In genomic region chr5:104412649-104413240, GRCh38 we compare ENCODE assay signal across 8 cellular contexts.
A peak's percentile ranks its signal among the peaks of the same experiment; 100 is the strongest.
DNase-seq lines count a peak whose midpoint lies in the region; ATAC-seq, FAIRE-seq and TF ChIP-seq lines count a peak whose summit lies in the region.

No MANE protein-coding gene starts in this region.

- TF ChIP-seq POLR2A in GM12878 (IDR thresholded peaks at IDR 0.05; ENCODE audit: low read depth, low read length), result no peak

- POLR2A ChIA-PET in GM12878 (lab: Charles Lee), result no interaction called here

- H3K27ac ChIP-seq in GM12878 (ENCODE audit: control insufficient read depth, insufficient read depth), result no peak overlapping the region
- no peak overlapping the region for H3K27ac ChIP-seq in neural progenitor cell

- intact Hi-C loops in Calu3 (cut with micrococcal nuclease; ENCODE audit: unreplicated experiment) (loop anchor here (2.0 to 10.0 kb wide), 3 partner anchors 468 to 826 kb away; no protein-coding TSS in a partner anchor), GM12878 (cut with micrococcal nuclease; ENCODE audit: unreplicated experiment) (loop anchor here (2.0 to 5.0 kb wide), 2 partner anchors 604 to 830 kb away; no protein-coding TSS in a partner anchor)

- H3K27ac Mint-ChIP-seq in Calu3 (ENCODE audit: unreplicated experiment) (no peak overlapping the region), neural progenitor cell (no peak overlapping the region)

- peak; percentile 41 for TF ChIP-seq RAD21 in GM12878 (IDR thresholded peaks at IDR 0.05; ENCODE audit: insufficient read depth, low read depth, low read length)

- no peaks in the 10 kb centered on the region for H3K4me1 Mint-ChIP-seq in Calu3 (ENCODE audit: low read depth, unreplicated experiment)
- no peaks in the 10 kb centered on the region for H3K4me1 Mint-ChIP-seq in neural progenitor cell

- peak; percentile 72 for TF ChIP-seq CTCF in Calu3 (IDR thresholded peaks at IDR 0.05; ENCODE audit: unreplicated experiment)
- peak; percentile 52 for TF ChIP-seq CTCF in LNCAP (IDR thresholded peaks at IDR 0.05)
- peak in 2 of 3 experiments; percentile 43 to 46; a peak in 3 of 6 replicates for TF ChIP-seq CTCF in GM12878 (IDR thresholded peaks at IDR 0.05 in 2 of 3, conservative IDR thresholded peaks at IDR 0.05 in 1 of 3; ENCODE audit: control insufficient read depth in 2 of 3, extremely low read depth in 1 of 3, insufficient read depth in 1 of 3, low read depth in 3 of 3, low read length in 3 of 3)
- TF ChIP-seq CTCF in neural progenitor cell (IDR thresholded peaks at IDR 0.05), result peak; percentile 74

- H3K4me1 ChIP-seq in GM12878 (ENCODE audit: control insufficient read depth, insufficient read depth, low read length), result no peaks in the 10 kb centered on the region
- H3K4me1 ChIP-seq in neural progenitor cell, result no peaks in the 10 kb centered on the region

- SMC1A ChIA-PET in GM12878 (lab: Charles Lee; ENCODE audit: uncharacterized antibody, unreplicated experiment), result interaction anchor here (0.5 to 1.6 kb wide), 11 partner anchors 13 to 1142 kb away, joined by 3 to 6 read pairs (median 3); no protein-coding TSS in a partner anchor

- no peak overlapping the region for H2AFZ ChIP-seq in GM12878 (ENCODE audit: control insufficient read depth, low read depth, low read length)
- H2AFZ ChIP-seq in neural progenitor cell (replicated peaks), result peak overlapping the region; percentile 66

- H3K4me3 Mint-ChIP-seq in Calu3 (ENCODE audit: low read depth, unreplicated experiment), result no peak overlapping the region
- no peak overlapping the region for H3K4me3 Mint-ChIP-seq in neural progenitor cell

- ATAC-seq in GM21390 (IDR thresholded peaks at IDR 0.05; ENCODE audit: unreplicated experiment) (peak; percentile 81), GM12878 (peak; percentile 88)

- WGBS in GM12878 (ENCODE audit: insufficient coverage, insufficient replicate concordance, low lambda C conversion rate, missing lambda C conversion rate), result 7% methylated on average over 1 of the region's 1 CpG

- H3K79me2 ChIP-seq in GM12878 (ENCODE audit: control insufficient read depth, insufficient read depth, low read length), result no peaks in the 10 kb centered on the region
- H3K79me2 ChIP-seq in neural progenitor cell (ENCODE audit: low read depth), result no peaks in the 10 kb centered on the region

- in situ Hi-C loops in GM12878 (cut with MboI), result no loop called here

- RAD21 ChIA-PET in GM12878 (lab: Charles Lee; ENCODE audit: unreplicated experiment), result interaction anchor here (0.5 to 2.6 kb wide), 5 partner anchors 66 to 675 kb away, joined by 3 to 19 read pairs (median 3); no protein-coding TSS in a partner anchor

- no peak overlapping the region for H3K9ac ChIP-seq in GM12878 (ENCODE audit: control insufficient read depth, insufficient read depth, low read length)
- no peak overlapping the region for H3K9ac ChIP-seq in neural progenitor cell

- H3K36me3 Mint-ChIP-seq in Calu3 (ENCODE audit: insufficient read depth, unreplicated experiment) (no peaks in the 10 kb centered on the region), neural progenitor cell (no peaks in the 10 kb centered on the region)

- CTCF ChIA-PET in Calu3 (lab: Charles Lee) (interaction anchor here (0.6 to 1.4 kb wide), 5 partner anchors 11 to 830 kb away, joined by 3 to 12 read pairs (median 4); no protein-coding TSS in a partner anchor), GM12878 (lab: Yijun Ruan, JAX) (interaction anchor here (0.8 to 1.6 kb wide), 13 partner anchors 10 to 825 kb away, joined by 3 to 13 read pairs (median 4); no protein-coding TSS in a partner anchor)

- no peak for TF ChIP-seq EP300 in GM12878 (IDR thresholded peaks at IDR 0.05; ENCODE audit: borderline replicate concordance in 1 of 2, control insufficient read depth in 1 of 2, low read depth in 2 of 2, low read length in 2 of 2)

- H3K27me3 Mint-ChIP-seq in Calu3 (ENCODE audit: unreplicated experiment) (no peaks in the 10 kb centered on the region), neural progenitor cell (ENCODE audit: insufficient read depth, low read depth) (no peaks in the 10 kb centered on the region)

- H3K27me3 ChIP-seq in GM12878 (replicated peaks in 1 of 2; ENCODE audit: control insufficient read depth in 2 of 2, insufficient read depth in 2 of 2, low read length in 1 of 2), result no peaks in the 10 kb centered on the region
- H3K27me3 ChIP-seq in neural progenitor cell, result no peaks in the 10 kb centered on the region

- no peak overlapping the region for H3K4me2 ChIP-seq in GM12878 (ENCODE audit: control insufficient read depth, insufficient read depth)
- H3K4me2 ChIP-seq in neural progenitor cell, result no peak overlapping the region

- BruUV-seq in Calu3 (replicated peaks; lab: Mats Ljungman, UMichigan) (no TSS peak), GM12878 (replicated peaks; lab: Mats Ljungman, UMichigan) (no TSS peak)

- FAIRE-seq in GM12878 (lab: Jason Lieb, UNC) (no peak), GM19239 (lab: Jason Lieb, UNC) (no peak)

- H4K20me1 ChIP-seq in GM12878 (ENCODE audit: control insufficient read depth, insufficient read depth), result no peaks in the 10 kb centered on the region
- no peaks in the 10 kb centered on the region for H4K20me1 ChIP-seq in neural progenitor cell (ENCODE audit: low read depth)

- no peaks in the 10 kb centered on the region for H3K36me3 ChIP-seq in GM12878 (ENCODE audit: control insufficient read depth in 2 of 2, insufficient read depth in 2 of 2, low read length in 1 of 2)
- H3K36me3 ChIP-seq in neural progenitor cell, result no peaks in the 10 kb centered on the region

- no peaks in the 10 kb centered on the region for H3F3A ChIP-seq in neural progenitor cell (ENCODE audit: low read depth)

- H3K9me3 ChIP-seq in GM12878 (replicated peaks; ENCODE audit: control insufficient read depth, insufficient read depth, low read length) (no peaks in the 10 kb centered on the region), neural progenitor cell (ENCODE audit: low read depth) (no peaks in the 10 kb centered on the region)

- no peaks in the 10 kb centered on the region for H3K9me3 Mint-ChIP-seq in Calu3 (ENCODE audit: low read depth, unreplicated experiment)
- peaks cover 2% of the 10 kb centered on the region for H3K9me3 Mint-ChIP-seq in neural progenitor cell

- DNase-seq in Calu3, result peak; percentile 38
- no peak for DNase-seq in GM12878 (ENCODE audit: low read depth, low spot score)
- peak; percentile 71 for DNase-seq in neural progenitor cell (ENCODE audit: low spot score)
- no peak for DNase-seq in activated naive CD4-positive, alpha-beta T cell treated with anti-CD3 and anti-CD28 coated beads, Interleukin-2, amount 50 U/mL, for 16 hours
- DNase-seq in NCI-H1048 (lab: John Stamatoyannopoulos, UW), result no peak
- DNase-seq in GM19239 (ENCODE audit: insufficient read length, low spot score), result no peak

- H3K4me3 ChIP-seq in GM12878 (no peak overlapping the region), neural progenitor cell (no peak overlapping the region)

TF ChIP-seq in GM12878, 131 proteins besides CTCF, POLR2A, EP300 and RAD21:
- TF ChIP-seq SMC3 (IDR thresholded peaks at IDR 0.05; ENCODE audit: borderline replicate concordance, low read length) (peak; percentile 33; the same call in 1 of the 2 replicates), PRDM15 (CRISPR knock-in tag; IDR thresholded peaks at IDR 0.05) (no peak)

Comparison
In these comparisons a context has a peak if more than half of its experiments do, and no peak if none do; other contexts are left out.
1. DNase-seq: peak in Calu3 (single experiment) and neural progenitor cell (single experiment); none in GM12878 (single experiment), activated naive CD4-positive, alpha-beta T cell treated with anti-CD3 and anti-CD28 coated beads, Interleukin-2, amount 50 U/mL, for 16 hours (single experiment), NCI-H1048 (single experiment) and GM19239 (single experiment).
2. Peak in every context shown above with its lines, with median percentiles within 50 percentile points of each other: CTCF ChIP-seq.